In the genomic region with DNA sequence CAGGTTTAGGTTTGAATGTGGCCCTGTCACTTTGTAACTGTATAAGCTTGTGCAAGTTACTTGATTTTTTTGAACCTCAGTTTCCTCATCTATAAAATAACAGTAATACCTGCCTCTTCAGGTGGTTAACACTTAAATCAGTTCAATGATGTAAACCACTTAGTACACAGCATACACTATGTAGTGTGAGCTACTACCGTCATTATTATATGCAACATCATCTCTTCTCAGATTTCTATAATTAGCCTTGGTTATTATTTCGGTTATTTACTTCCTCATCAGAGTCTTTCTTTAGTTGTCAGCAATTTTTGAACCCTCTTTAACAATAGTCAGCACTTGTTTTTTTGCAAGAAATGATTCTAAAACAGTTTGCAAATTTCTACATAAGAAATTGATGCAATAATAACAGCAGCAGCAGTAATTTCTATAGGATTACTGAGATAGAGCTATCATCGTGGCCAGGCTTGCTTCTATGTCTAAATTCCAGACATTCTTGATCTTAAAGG, we compare ENCODE assay signal across 18 cellular contexts.
"Had no signal": no experiment of that assay in that cellular context is flagged by ENCODE, and none has a peak within 500 bp of the region (broad histone marks: within the 10 kb centered on the region; RNA-seq: fewer than 3 reads in every experiment).

No MANE protein-coding gene starts in this region.

- DNase-seq: colonic mucosa; dermis blood vessel endothelial cell; esophagus squamous epithelium; foreskin fibroblast; immature natural killer cell; left cardiac atrium; mammary epithelial cell; mucosa of descending colon; nucleus accumbens; ovary; stimulated activated CD4-positive, alpha-beta T cell treated with anti-CD3 and anti-CD28 coated beads, Interleukin-2, amount 100 ng/mL, for 48 hours; stimulated activated naive CD4-positive, alpha-beta T cell treated with Interleukin-2 at 50 U/mL for 16 hours; trophoblast cell had no signal

- H3K36me3 ChIP-seq: colonic mucosa, esophagus squamous epithelium, neural progenitor cell, ovary, right atrium auricular region had no signal

- H2AFZ ChIP-seq: neural progenitor cell had no signal

- H3K27me3 ChIP-seq: colonic mucosa, neural progenitor cell, ovary, right atrium auricular region had no signal

- H3K9me3 ChIP-seq: colonic mucosa, esophagus squamous epithelium, mucosa of descending colon, ovary, right atrium auricular region had no signal

- FAIRE-seq: keratinocyte had no signal

- H3K4me2 ChIP-seq: neural progenitor cell, smooth muscle cell had no signal

- H3K4me1 ChIP-seq: colonic mucosa, esophagus squamous epithelium, right atrium auricular region had no signal

- H3K9ac ChIP-seq: neural progenitor cell had no signal

- H3K4me3 ChIP-seq: colonic mucosa, esophagus squamous epithelium, mucosa of descending colon, neural progenitor cell, ovary, right atrium auricular region, smooth muscle cell had no signal

- H3K27ac ChIP-seq: colonic mucosa, esophagus squamous epithelium, neural progenitor cell, ovary, right atrium auricular region had no signal

- ATAC-seq: mucosa of descending colon; natural killer cell treated with Interleukin-12 subunit alpha and Interleukin-12 subunit beta and Interleukin-15 and Interleukin-18, amount 100 ng/mL, for 72 hours had no signal
